In the genomic region with DNA sequence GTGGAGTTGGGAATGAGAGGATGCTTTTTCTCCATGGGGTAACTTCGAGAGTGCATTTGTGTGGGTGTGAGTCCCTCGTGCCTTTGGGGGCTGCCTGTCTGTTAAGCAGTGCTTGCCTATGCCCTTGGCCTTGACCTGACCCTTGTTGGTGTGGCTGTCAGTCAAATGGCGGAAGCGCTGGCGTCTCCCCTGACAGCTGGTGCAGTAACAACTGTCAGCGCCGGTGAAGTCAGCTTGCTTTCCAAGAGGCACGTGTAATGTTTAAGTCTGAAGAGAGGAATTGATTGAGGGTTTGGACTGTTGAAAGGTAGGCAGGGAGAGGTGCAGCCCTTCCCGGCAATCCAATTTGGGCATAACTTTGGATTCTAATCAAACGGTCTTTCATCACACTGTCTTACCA, we compare ENCODE assay signal across 16 cellular contexts.
DNase-seq lines count a peak whose midpoint lies in the region; ATAC-seq and TF ChIP-seq lines count a peak whose summit lies in the region.
"Had no signal": no experiment of that assay in that cellular context is flagged by ENCODE, and none has a peak within 500 bp of the region (broad histone marks: within the 10 kb centered on the region; RNA-seq: fewer than 3 reads in every experiment).

No MANE protein-coding gene starts in this region.

- no peak overlapping the region for H3K4me3 Mint-ChIP-seq in CD4-positive, alpha-beta T cell
- H3K4me3 Mint-ChIP-seq: B cell; CD8-positive, alpha-beta memory T cell had no signal

- peaks cover 43% of the 10 kb centered on the region for H3K27me3 Mint-ChIP-seq in CD4-positive, alpha-beta T cell

- no peak overlapping the region for H3K27ac Mint-ChIP-seq in CD4-positive, alpha-beta T cell
- H3K27ac Mint-ChIP-seq: B cell; CD8-positive, alpha-beta memory T cell had no signal

- H3K9me3 ChIP-seq in WERI-Rb-1 (ENCODE audit: severe bottlenecking), result no peaks in the 10 kb centered on the region
- no peaks in the 10 kb centered on the region for H3K9me3 ChIP-seq in CD4-positive, alpha-beta T cell (ENCODE audit: control insufficient read depth, low read length)

- TF ChIP-seq CTCF in WERI-Rb-1 (IDR thresholded peaks at IDR 0.05; ENCODE audit: low read depth, low read length), result no peak
- no peak for TF ChIP-seq CTCF in CD4-positive, alpha-beta T cell (IDR thresholded peaks at IDR 0.05)

- H3K9me3 Mint-ChIP-seq in CD4-positive, alpha-beta T cell, result no peaks in the 10 kb centered on the region

- H3K36me3 Mint-ChIP-seq in CD4-positive, alpha-beta T cell (ENCODE audit: low read depth), result no peaks in the 10 kb centered on the region
- H3K36me3 Mint-ChIP-seq: CD8-positive, alpha-beta memory T cell had no signal

- intact Hi-C loops in posterior vena cava (cut with DNase I), result no loop called here
- intact Hi-C loops in CD4-positive, alpha-beta T cell (cut with DNase I, micrococcal nuclease), result no loop called here

- no peaks in the 10 kb centered on the region for H3K27me3 ChIP-seq in WERI-Rb-1 (ENCODE audit: insufficient read depth, low read depth, severe bottlenecking)
- H3K27me3 ChIP-seq in CD4-positive, alpha-beta T cell (ENCODE audit: control insufficient read depth, insufficient read depth, low read length), result no peaks in the 10 kb centered on the region
- H3K27me3 ChIP-seq: BLaER1 treated with 17β-estradiol and CSF1 and Interleukin-3, amounts not matched to agents 10 nM and 100 nM had no signal

- no peak for ATAC-seq in CD4-positive, alpha-beta T cell (ENCODE audit: poor library complexity)
- no peak for ATAC-seq in SK-N-SH treated with all-trans-retinoic acid at 6 μM for 48 hours

- POLR2A ChIA-PET in CD4-positive, alpha-beta T cell (lab: Charles Lee), result no interaction called here

- peak; percentile 37 to 61 for DNase-seq in NCI-H524 (lab: John Stamatoyannopoulos, UW)
- no peak for DNase-seq in NCI-H524 treated with DMSO at 0.1 percent for 48 hours (lab: John Stamatoyannopoulos, UW)
- peak; percentile 13 for DNase-seq in WERI-Rb-1
- DNase-seq in myocyte (ENCODE audit: low read depth), result peak; percentile 36
- peak; percentile 29 for DNase-seq in posterior vena cava (ENCODE audit: low spot score)
- no peak for DNase-seq in CD4-positive, alpha-beta T cell
- DNase-seq: CD8-positive, alpha-beta memory T cell; COR-L47; DMS 273 treated with DMSO at 0.1 percent for 48 hours; DMS79; GDM1; GM23248; HCEC 1CT had no signal

- CTCF ChIA-PET in CD4-positive, alpha-beta T cell (lab: Charles Lee), result no interaction called here

- H3K4me3 ChIP-seq in WERI-Rb-1 (ENCODE audit: low read depth, low read length), result no peak overlapping the region
- H3K4me3 ChIP-seq: BLaER1 treated with 17β-estradiol and CSF1 and Interleukin-3, amounts not matched to agents 10 nM and 100 nM; GM23248 had no signal

- no peaks in the 10 kb centered on the region for H3K36me3 ChIP-seq in WERI-Rb-1
- H3K36me3 ChIP-seq: BLaER1 treated with 17β-estradiol and CSF1 and Interleukin-3, amounts not matched to agents 10 nM and 100 nM had no signal

- no peaks in the 10 kb centered on the region for H3K4me1 Mint-ChIP-seq in CD4-positive, alpha-beta T cell (ENCODE audit: low read depth)

- H3K27ac ChIP-seq in WERI-Rb-1, result no peak overlapping the region
- H3K27ac ChIP-seq in CD4-positive, alpha-beta T cell (ENCODE audit: low read depth, low read length), result no peak overlapping the region
- H3K27ac ChIP-seq: BLaER1 treated with 17β-estradiol and CSF1 and Interleukin-3, amounts not matched to agents 10 nM and 100 nM; GM23248 had no signal

TF ChIP-seq in SK-N-SH treated with all-trans-retinoic acid at 6 μM for 48 hours, 23 proteins besides CTCF, POLR2A, EP300 and RAD21:
- TF ChIP-seq, protein P1, sequence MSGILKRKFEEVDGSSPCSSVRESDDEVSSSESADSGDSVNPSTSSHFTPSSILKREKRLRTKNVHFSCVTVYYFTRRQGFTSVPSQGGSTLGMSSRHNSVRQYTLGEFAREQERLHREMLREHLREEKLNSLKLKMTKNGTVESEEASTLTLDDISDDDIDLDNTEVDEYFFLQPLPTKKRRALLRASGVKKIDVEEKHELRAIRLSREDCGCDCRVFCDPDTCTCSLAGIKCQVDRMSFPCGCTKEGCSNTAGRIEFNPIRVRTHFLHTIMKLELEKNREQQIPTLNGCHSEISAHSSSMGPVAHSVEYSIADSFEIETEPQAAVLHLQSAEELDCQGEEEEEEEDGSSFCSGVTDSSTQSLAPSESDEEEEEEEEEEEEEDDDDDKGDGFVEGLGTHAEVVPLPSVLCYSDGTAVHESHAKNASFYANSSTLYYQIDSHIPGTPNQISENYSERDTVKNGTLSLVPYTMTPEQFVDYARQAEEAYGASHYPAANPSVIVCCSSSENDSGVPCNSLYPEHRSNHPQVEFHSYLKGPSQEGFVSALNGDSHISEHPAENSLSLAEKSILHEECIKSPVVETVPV (CRISPR knock-in tag; IDR thresholded peaks at IDR 0.05), result no peak
- no peak for TF ChIP-seq RARB (CRISPR knock-in tag; IDR thresholded peaks at IDR 0.05)
- no peak for TF ChIP-seq ZFP3 (CRISPR knock-in tag; IDR thresholded peaks at IDR 0.05)
- no peak for TF ChIP-seq GLIS3 (CRISPR knock-in tag; IDR thresholded peaks at IDR 0.05)
- TF ChIP-seq ZNF565 (CRISPR knock-in tag; conservative IDR thresholded peaks at IDR 0.05; ENCODE audit: low read depth), result no peak

Comparison
In these comparisons a context has a peak if more than half of its experiments do, and no peak if none do; other contexts are left out.
1. DNase-seq: peak in NCI-H524 (2 of 2), WERI-Rb-1 (single experiment), myocyte (single experiment) and posterior vena cava (single experiment); none in NCI-H524 treated with DMSO at 0.1 percent for 48 hours (single experiment) and CD4-positive, alpha-beta T cell (0 of 10).